Comparison of ENCODE assay signal across 8 cellular contexts in genomic region chr4:15729910-15730533, GRCh38. TPM values are rescaled to one million over a fixed set of nuclear protein-coding genes. Genes with fewer than 3 reads are reported as not detected.
A peak's percentile ranks its signal among the peaks of the same experiment; 100 is the strongest.
DNase-seq lines count a peak whose midpoint lies in the region; ATAC-seq and TF ChIP-seq lines count a peak whose summit lies in the region.

No MANE protein-coding gene starts in this region.

- no peak overlapping the region for H3K27ac ChIP-seq in gastroesophageal sphincter

- no peaks in the 10 kb centered on the region for H3K9me3 ChIP-seq in gastroesophageal sphincter

- no peak for TF ChIP-seq EP300 in gastroesophageal sphincter (IDR thresholded peaks at IDR 0.05)

- H3K27me3 Mint-ChIP-seq in activated naive CD8-positive, alpha-beta T cell treated with anti-CD3 and anti-CD28 coated beads, Interleukin-2, amount 10 ng/mL, durations not matched to agents 7 days and 5 days, result peaks cover 8% of the 10 kb centered on the region
- H3K27me3 Mint-ChIP-seq in activated naive CD8-positive, alpha-beta T cell treated with anti-CD3 and anti-CD28 coated beads for 36 hours, result no peaks in the 10 kb centered on the region
- no peaks in the 10 kb centered on the region for H3K27me3 Mint-ChIP-seq in activated CD4-positive, alpha-beta T cell treated with anti-CD3 and anti-CD28 coated beads, Interleukin-2, amount 10 ng/mL, durations not matched to agents 7 days and 5 days

- POLR2A ChIA-PET in activated naive CD8-positive, alpha-beta T cell treated with anti-CD3 and anti-CD28 coated beads, Interleukin-2, amount 10 ng/mL, durations not matched to agents 7 days and 5 days (lab: Charles Lee), result no interaction called here
- POLR2A ChIA-PET in activated CD4-positive, alpha-beta T cell treated with anti-CD3 and anti-CD28 coated beads, Interleukin-2, amount 10 ng/mL, durations not matched to agents 7 days and 5 days (lab: Charles Lee), result no interaction called here

- H3K36me3 ChIP-seq in gastroesophageal sphincter, result no peaks in the 10 kb centered on the region

- H3K4me3 ChIP-seq in gastroesophageal sphincter, result no peak overlapping the region

- peak; percentile 56 for ATAC-seq in activated naive CD8-positive, alpha-beta T cell treated with anti-CD3 and anti-CD28 coated beads, Interleukin-2, amount 10 ng/mL, durations not matched to agents 7 days and 5 days (ENCODE audit: low read depth)
- ATAC-seq in GM21737 (IDR thresholded peaks at IDR 0.05; ENCODE audit: unreplicated experiment), result peak; percentile 72
- peak; percentile 58 for ATAC-seq in gastroesophageal sphincter
- ATAC-seq in GM18519 (IDR thresholded peaks at IDR 0.05; ENCODE audit: low FRiP score, unreplicated experiment), result no peak

- TF ChIP-seq CTCF in gastroesophageal sphincter (IDR thresholded peaks at IDR 0.05), result peak; percentile 74 to 81 (median 78)

- H3K9me3 Mint-ChIP-seq in activated naive CD8-positive, alpha-beta T cell treated with anti-CD3 and anti-CD28 coated beads, Interleukin-2, amount 10 ng/mL, durations not matched to agents 7 days and 5 days, result peaks cover 5% of the 10 kb centered on the region
- H3K9me3 Mint-ChIP-seq in activated naive CD8-positive, alpha-beta T cell treated with anti-CD3 and anti-CD28 coated beads for 36 hours, result peaks cover 3% of the 10 kb centered on the region
- H3K9me3 Mint-ChIP-seq in activated CD4-positive, alpha-beta T cell treated with anti-CD3 and anti-CD28 coated beads, Interleukin-2, amount 10 ng/mL, durations not matched to agents 7 days and 5 days, result peaks cover 5% of the 10 kb centered on the region

- CTCF ChIA-PET in activated CD4-positive, alpha-beta T cell treated with anti-CD3 and anti-CD28 coated beads, Interleukin-2, amount 10 ng/mL, durations not matched to agents 7 days and 5 days (lab: Charles Lee), result interaction anchor here (0.9 to 1.4 kb wide), 2 partner anchors 19 to 226 kb away, joined by 3 to 4 read pairs; no protein-coding TSS in a partner anchor

- H3K36me3 Mint-ChIP-seq in activated naive CD8-positive, alpha-beta T cell treated with anti-CD3 and anti-CD28 coated beads, Interleukin-2, amount 10 ng/mL, durations not matched to agents 7 days and 5 days, result peaks cover 4% of the 10 kb centered on the region
- no peaks in the 10 kb centered on the region for H3K36me3 Mint-ChIP-seq in activated naive CD8-positive, alpha-beta T cell treated with anti-CD3 and anti-CD28 coated beads for 36 hours
- H3K36me3 Mint-ChIP-seq in activated CD4-positive, alpha-beta T cell treated with anti-CD3 and anti-CD28 coated beads, Interleukin-2, amount 10 ng/mL, durations not matched to agents 7 days and 5 days (ENCODE audit: low read depth), result peaks cover 10% of the 10 kb centered on the region

- H3K4me3 Mint-ChIP-seq in activated naive CD8-positive, alpha-beta T cell treated with anti-CD3 and anti-CD28 coated beads, Interleukin-2, amount 10 ng/mL, durations not matched to agents 7 days and 5 days, result no peak overlapping the region
- no peak overlapping the region for H3K4me3 Mint-ChIP-seq in activated naive CD8-positive, alpha-beta T cell treated with anti-CD3 and anti-CD28 coated beads for 36 hours
- H3K4me3 Mint-ChIP-seq in activated CD4-positive, alpha-beta T cell treated with anti-CD3 and anti-CD28 coated beads, Interleukin-2, amount 10 ng/mL, durations not matched to agents 7 days and 5 days, result no peak overlapping the region

- H3K4me1 Mint-ChIP-seq in activated naive CD8-positive, alpha-beta T cell treated with anti-CD3 and anti-CD28 coated beads, Interleukin-2, amount 10 ng/mL, durations not matched to agents 7 days and 5 days, result peaks cover 11% of the 10 kb centered on the region
- peaks cover 17% of the 10 kb centered on the region for H3K4me1 Mint-ChIP-seq in activated naive CD8-positive, alpha-beta T cell treated with anti-CD3 and anti-CD28 coated beads for 36 hours
- peaks cover 25% of the 10 kb centered on the region for H3K4me1 Mint-ChIP-seq in activated CD4-positive, alpha-beta T cell treated with anti-CD3 and anti-CD28 coated beads, Interleukin-2, amount 10 ng/mL, durations not matched to agents 7 days and 5 days

- DNase-seq in activated naive CD8-positive, alpha-beta T cell treated with anti-CD3 and anti-CD28 coated beads, Interleukin-2, amount 10 ng/mL, durations not matched to agents 7 days and 5 days, result no peak
- no peak for DNase-seq in activated naive CD8-positive, alpha-beta T cell treated with anti-CD3 and anti-CD28 coated beads for 36 hours
- DNase-seq in NCI-H1930 (lab: John Stamatoyannopoulos, UW), result peak; percentile 21 to 34
- DNase-seq in activated CD4-positive, alpha-beta T cell treated with anti-CD3 and anti-CD28 coated beads, Interleukin-2, amount 10 ng/mL, durations not matched to agents 7 days and 5 days, result peak; percentile 52
- DNase-seq in pons (ENCODE audit: low spot score), result peak; percentile 74

- H3K4me1 ChIP-seq in gastroesophageal sphincter, result peaks cover 0 to 11% (median 0%) of the 10 kb centered on the region in 3 donors

- 16% methylated on average over 3 of the region's 3 CpGs for WGBS in gastroesophageal sphincter (ENCODE audit: low coverage in 1 of 2), 2 donors

- no peak for TF ChIP-seq POLR2A in gastroesophageal sphincter (IDR thresholded peaks at IDR 0.05)

- no peak overlapping the region for H3K27ac Mint-ChIP-seq in activated naive CD8-positive, alpha-beta T cell treated with anti-CD3 and anti-CD28 coated beads, Interleukin-2, amount 10 ng/mL, durations not matched to agents 7 days and 5 days
- H3K27ac Mint-ChIP-seq in activated naive CD8-positive, alpha-beta T cell treated with anti-CD3 and anti-CD28 coated beads for 36 hours, result no peak overlapping the region
- H3K27ac Mint-ChIP-seq in activated CD4-positive, alpha-beta T cell treated with anti-CD3 and anti-CD28 coated beads, Interleukin-2, amount 10 ng/mL, durations not matched to agents 7 days and 5 days, result no peak overlapping the region

- no peaks in the 10 kb centered on the region for H3K27me3 ChIP-seq in gastroesophageal sphincter

RNA-seq across cellular contexts. Expression of gene BST1, which starts 27.2 kb away (rescaled TPM):
- total RNA-seq in activated naive CD8-positive, alpha-beta T cell treated with anti-CD3 and anti-CD28 coated beads, Interleukin-2, amount 10 ng/mL, durations not matched to agents 7 days and 5 days, result under 1 TPM; 0.78 to 0.91 TPM
- under 1 TPM; 0.38 to 0.54 TPM for total RNA-seq in activated naive CD8-positive, alpha-beta T cell treated with anti-CD3 and anti-CD28 coated beads for 36 hours
- 1 to 10 TPM in 1 of 2 experiments, under 1 TPM in 1; 0.82 to 1.0 TPM for total RNA-seq in activated CD4-positive, alpha-beta T cell treated with anti-CD3 and anti-CD28 coated beads, Interleukin-2, amount 10 ng/mL, durations not matched to agents 7 days and 5 days
- total RNA-seq in gastroesophageal sphincter, result 1 to 10 TPM in 3 of 4 donors, under 1 TPM in 1; 0.62 to 9.3 (median 3.3) TPM

RNA-seq across cellular contexts. Expression of gene CD38, which starts 48.1 kb away (rescaled TPM):
- total RNA-seq in activated naive CD8-positive, alpha-beta T cell treated with anti-CD3 and anti-CD28 coated beads, Interleukin-2, amount 10 ng/mL, durations not matched to agents 7 days and 5 days, result 100 to 1,000 TPM in 1 of 2 experiments, 10 to 100 TPM in 1; 99.9 to 110 TPM
- total RNA-seq in activated naive CD8-positive, alpha-beta T cell treated with anti-CD3 and anti-CD28 coated beads for 36 hours, result 10 to 100 TPM; 40.3 to 42.1 TPM
- total RNA-seq in activated CD4-positive, alpha-beta T cell treated with anti-CD3 and anti-CD28 coated beads, Interleukin-2, amount 10 ng/mL, durations not matched to agents 7 days and 5 days, result 10 to 100 TPM; 87.4 to 95.3 TPM
- 1 to 10 TPM; 1.0 to 5.8 (median 2.4) TPM for total RNA-seq in gastroesophageal sphincter

RNA-seq across cellular contexts. Expression of gene FAM200B, which starts 48.4 kb away (rescaled TPM):
- 10 to 100 TPM; 19.5 to 22.4 TPM for total RNA-seq in activated naive CD8-positive, alpha-beta T cell treated with anti-CD3 and anti-CD28 coated beads, Interleukin-2, amount 10 ng/mL, durations not matched to agents 7 days and 5 days
- 10 to 100 TPM; 13.1 to 15.0 TPM for total RNA-seq in activated naive CD8-positive, alpha-beta T cell treated with anti-CD3 and anti-CD28 coated beads for 36 hours
- total RNA-seq in activated CD4-positive, alpha-beta T cell treated with anti-CD3 and anti-CD28 coated beads, Interleukin-2, amount 10 ng/mL, durations not matched to agents 7 days and 5 days, result 10 to 100 TPM; 15.9 to 24.3 TPM
- total RNA-seq in gastroesophageal sphincter, result 10 to 100 TPM; 54.1 to 97.4 (median 72.7) TPM

Comparison
In these comparisons a context has a peak if more than half of its experiments do, and no peak if none do; other contexts are left out.
1. DNase-seq: peak in NCI-H1930 (2 of 2), activated CD4-positive, alpha-beta T cell treated with anti-CD3 and anti-CD28 coated beads, Interleukin-2, amount 10 ng/mL, durations not matched to agents 7 days and 5 days (single experiment) and pons (single experiment); none in activated naive CD8-positive, alpha-beta T cell treated with anti-CD3 and anti-CD28 coated beads, Interleukin-2, amount 10 ng/mL, durations not matched to agents 7 days and 5 days (single experiment) and activated naive CD8-positive, alpha-beta T cell treated with anti-CD3 and anti-CD28 coated beads for 36 hours (single experiment).
2. RNA of gene CD38, which starts 48.1 kb away (total RNA-seq): 99.9 to 110 TPM in activated naive CD8-positive, alpha-beta T cell treated with anti-CD3 and anti-CD28 coated beads, Interleukin-2, amount 10 ng/mL, durations not matched to agents 7 days and 5 days, 87.4 to 95.3 TPM in activated CD4-positive, alpha-beta T cell treated with anti-CD3 and anti-CD28 coated beads, Interleukin-2, amount 10 ng/mL, durations not matched to agents 7 days and 5 days and 40.3 to 42.1 TPM in activated naive CD8-positive, alpha-beta T cell treated with anti-CD3 and anti-CD28 coated beads for 36 hours; 1.0 to 5.8 TPM in gastroesophageal sphincter; every median in the first group is over 4 times any median in the second.